ENCODE assay signal across 8 cellular contexts in the genomic region with DNA sequence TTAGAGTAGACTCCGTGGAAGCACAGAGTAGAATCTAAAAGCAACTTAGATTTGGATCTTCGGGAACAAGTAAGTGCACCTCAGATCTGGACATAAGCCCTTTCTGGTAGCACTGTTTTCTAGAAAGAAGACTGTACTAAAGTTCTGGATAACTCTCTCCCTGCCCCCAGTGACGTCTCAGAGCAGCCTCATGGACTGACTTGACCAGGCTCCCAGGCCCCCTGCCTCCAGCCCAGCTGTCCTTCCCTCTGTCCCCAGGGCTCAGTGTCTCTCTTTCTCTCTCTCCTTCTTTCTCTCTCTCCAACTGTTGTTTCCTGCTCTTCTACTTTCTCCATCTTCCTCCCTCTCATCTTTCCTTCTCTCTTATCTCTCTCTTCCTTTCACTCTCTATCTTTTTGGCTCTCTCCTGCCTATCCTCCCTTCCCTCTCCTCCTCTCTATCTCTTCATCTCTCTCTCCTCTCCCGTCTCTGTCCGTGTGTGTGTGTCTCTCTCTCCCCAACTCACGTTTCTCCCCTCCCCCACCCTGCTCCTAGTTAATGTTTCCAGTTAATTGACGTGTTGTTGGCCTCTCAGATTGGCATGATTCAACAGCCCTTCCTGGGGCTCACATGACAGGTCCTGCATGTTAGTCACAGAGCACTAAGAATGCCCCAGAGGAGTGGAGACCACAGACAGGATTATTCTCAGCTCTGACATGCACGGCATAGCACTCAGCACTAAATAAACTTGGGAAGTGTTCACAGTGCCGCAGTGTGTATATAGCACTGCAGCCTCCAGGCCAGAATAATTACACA.
DNase-seq lines count a peak whose midpoint lies in the region; ATAC-seq, FAIRE-seq and TF ChIP-seq lines count a peak whose summit lies in the region.
"Had no signal": no experiment of that assay in that cellular context is flagged by ENCODE, and none has a peak within 500 bp of the region (broad histone marks: within the 10 kb centered on the region; RNA-seq: fewer than 3 reads in every experiment).

No MANE protein-coding gene starts in this region.

- no peaks in the 10 kb centered on the region for H3K36me3 Mint-ChIP-seq in stimulated activated effector memory CD8-positive, alpha-beta T cell treated with anti-CD3 and anti-CD28 coated beads, Interleukin-12 subunit alpha, Interleukin-12 subunit beta, amount 100 ng/mL, for 72 hours

- no peak overlapping the region for H3K4me3 Mint-ChIP-seq in stimulated activated effector memory CD8-positive, alpha-beta T cell treated with anti-CD3 and anti-CD28 coated beads, Interleukin-12 subunit alpha, Interleukin-12 subunit beta, amount 100 ng/mL, for 72 hours

- peak overlapping the region; percentile 67 for H3K9ac ChIP-seq in keratinocyte (ENCODE audit: control insufficient read depth, extremely low read depth, insufficient read depth, low read length)

- H3K27ac Mint-ChIP-seq in stimulated activated effector memory CD8-positive, alpha-beta T cell treated with anti-CD3 and anti-CD28 coated beads, Interleukin-12 subunit alpha, Interleukin-12 subunit beta, amount 100 ng/mL, for 72 hours: no peak overlapping the region

- ATAC-seq in stimulated activated effector memory CD8-positive, alpha-beta T cell treated with anti-CD3 and anti-CD28 coated beads, Interleukin-12 subunit alpha, Interleukin-12 subunit beta, amount 100 ng/mL, for 72 hours: peak; percentile 26
- ATAC-seq in GM19397 (IDR thresholded peaks at IDR 0.05; ENCODE audit: unreplicated experiment): no peak

- H3K27me3 ChIP-seq in keratinocyte (ENCODE audit: control insufficient read depth, extremely low read depth, insufficient read depth, low read length): no peaks in the 10 kb centered on the region

- H4K20me1 ChIP-seq in keratinocyte (ENCODE audit: control insufficient read depth, extremely low read depth, insufficient read depth, low read length): no peaks in the 10 kb centered on the region

- DNase-seq in HCEC 1CT: peak; percentile 80
- DNase-seq in amniotic epithelial cell (ENCODE audit: low read depth): peak; percentile 80
- peak; percentile 97 for DNase-seq in keratinocyte (ENCODE audit: low read depth, low spot score)
- DNase-seq in stimulated activated effector memory CD8-positive, alpha-beta T cell treated with anti-CD3 and anti-CD28 coated beads, Interleukin-12 subunit alpha, Interleukin-12 subunit beta, amount 100 ng/mL, for 72 hours (ENCODE audit: low spot score in 2 of 2): no peak
- no peak for DNase-seq in NCI-H345 treated with DMSO at 0.1 percent for 48 hours (lab: John Stamatoyannopoulos, UW; ENCODE audit: unreplicated experiment)
- DNase-seq in NCI-H187 treated with DMSO at 0.1 percent for 48 hours (lab: John Stamatoyannopoulos, UW): no peak
- DNase-seq: NCI-H146 had no signal

- H3K9me3 Mint-ChIP-seq in stimulated activated effector memory CD8-positive, alpha-beta T cell treated with anti-CD3 and anti-CD28 coated beads, Interleukin-12 subunit alpha, Interleukin-12 subunit beta, amount 100 ng/mL, for 72 hours: no peaks in the 10 kb centered on the region

- peak overlapping the region; percentile 67 for H3K27ac ChIP-seq in keratinocyte (ENCODE audit: control insufficient read depth, insufficient read depth, low read length)

- H3K9me3 ChIP-seq in keratinocyte (ENCODE audit: control insufficient read depth, low read depth, low read length): no peaks in the 10 kb centered on the region

- H3K36me3 ChIP-seq in keratinocyte (ENCODE audit: control insufficient read depth in 2 of 2, extremely low read depth in 1 of 2, insufficient read depth in 2 of 2, low read length in 2 of 2): no peaks in the 10 kb centered on the region

- H3K4me3 ChIP-seq in keratinocyte (ENCODE audit: control insufficient read depth in 2 of 3, extremely low read depth in 1 of 3, insufficient read depth in 2 of 3, low read depth in 1 of 3, low read length in 3 of 3): peak overlapping the region in 1 of 3 experiments; percentile 31

- dilution Hi-C loops in keratinocyte (cut with MboI; ENCODE audit: extremely low pct_ligation_motif_present, low sequenced_read_pairs): no loop called here

- no peaks in the 10 kb centered on the region for H3K9me1 ChIP-seq in keratinocyte (ENCODE audit: control insufficient read depth, extremely low read depth, insufficient read depth, low read length)

- H3K79me2 ChIP-seq in keratinocyte (ENCODE audit: control insufficient read depth, insufficient read depth, low read length): no peaks in the 10 kb centered on the region

- peak; percentile 98 for FAIRE-seq in keratinocyte (lab: Jason Lieb, UNC)

- H3K4me1 Mint-ChIP-seq in stimulated activated effector memory CD8-positive, alpha-beta T cell treated with anti-CD3 and anti-CD28 coated beads, Interleukin-12 subunit alpha, Interleukin-12 subunit beta, amount 100 ng/mL, for 72 hours: peaks cover 9% of the 10 kb centered on the region

- TF ChIP-seq CTCF in keratinocyte (optimal IDR thresholded peaks at IDR 0.05 in 1 of 3, IDR thresholded peaks at IDR 0.05 in 1 of 3, conservative IDR thresholded peaks at IDR 0.05 in 1 of 3; ENCODE audit: extremely low read depth in 1 of 3, insufficient read depth in 2 of 3, low read length in 3 of 3): peak in 1 of 3 experiments; percentile 13

- peak overlapping the region; percentile 77 for H3K4me2 ChIP-seq in keratinocyte (ENCODE audit: control insufficient read depth, extremely low read depth, insufficient read depth, low read depth, low read length)

- peaks cover 22% of the 10 kb centered on the region for H3K4me1 ChIP-seq in keratinocyte (ENCODE audit: control insufficient read depth, extremely low read depth, insufficient read depth, low read length)

- peak overlapping the region; percentile 83 for H2AFZ ChIP-seq in keratinocyte (ENCODE audit: control insufficient read depth, low read length)

Comparison
In these comparisons a context has a peak if more than half of its experiments do, and no peak if none do; other contexts are left out.
1. DNase-seq: peak in HCEC 1CT (single experiment), amniotic epithelial cell (single experiment) and keratinocyte (single experiment); none in stimulated activated effector memory CD8-positive, alpha-beta T cell treated with anti-CD3 and anti-CD28 coated beads, Interleukin-12 subunit alpha, Interleukin-12 subunit beta, amount 100 ng/mL, for 72 hours (0 of 2), NCI-H345 treated with DMSO at 0.1 percent for 48 hours (single experiment) and NCI-H187 treated with DMSO at 0.1 percent for 48 hours (single experiment).